16 cellular contexts compared by ENCODE assay signal in the genomic region with DNA sequence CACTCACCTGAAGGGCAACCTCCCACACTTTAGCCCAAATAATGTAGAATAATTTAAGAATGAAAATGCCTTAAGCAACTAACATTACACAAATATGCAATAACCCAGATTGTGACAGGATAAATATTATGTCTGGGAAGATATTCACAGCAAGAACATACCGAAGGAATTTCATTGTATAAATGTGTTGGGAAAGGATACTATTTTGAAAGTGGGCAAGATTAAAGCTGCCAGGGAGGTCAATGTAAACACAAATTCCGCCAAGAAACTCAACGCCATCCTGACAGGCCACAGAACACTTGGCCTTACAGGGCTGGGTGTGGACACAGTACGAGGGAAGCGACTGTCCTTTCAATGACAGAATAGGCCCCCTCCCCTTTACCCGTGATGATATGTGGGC.
DNase-seq lines count a peak whose midpoint lies in the region; ATAC-seq and TF ChIP-seq lines count a peak whose summit lies in the region.
"Had no signal": no experiment of that assay in that cellular context is flagged by ENCODE, and none has a peak within 500 bp of the region (broad histone marks: within the 10 kb centered on the region; RNA-seq: fewer than 3 reads in every experiment).

No MANE protein-coding gene starts in this region.

- no peak overlapping the region for H3K27ac ChIP-seq in CD8-positive, alpha-beta T cell (ENCODE audit: low read depth, low read length)
- no peak overlapping the region for H3K27ac ChIP-seq in endodermal cell (ENCODE audit: low read depth, low read length)
- H3K27ac ChIP-seq: adrenal gland, dorsolateral prefrontal cortex had no signal

- no peak for ATAC-seq in CD8-positive, alpha-beta T cell
- ATAC-seq in GM21619 (IDR thresholded peaks at IDR 0.05; ENCODE audit: unreplicated experiment), result no peak

- DNase-seq in CD8-positive, alpha-beta T cell, result no peak
- DNase-seq in endodermal cell, result peak; percentile 22
- DNase-seq in osteocyte (ENCODE audit: extremely low spot score, unreplicated experiment), result no peak
- no peak for DNase-seq in NCI-H82 (lab: John Stamatoyannopoulos, UW)
- no peak for DNase-seq in Ammon's horn (ENCODE audit: low spot score)
- no peak for DNase-seq in superior temporal gyrus (ENCODE audit: extremely low spot score)
- DNase-seq: activated CD4-positive, alpha-beta memory T cell treated with anti-CD3 and anti-CD28 coated beads, Interleukin-2, amount 10 ng/mL, durations not matched to agents 7 days and 5 days; adrenal gland; caudate nucleus; dorsolateral prefrontal cortex; H7; NCI-H1436 treated with DMSO at 0.1 percent for 48 hours; SHP77 treated with DMSO at 0.1 percent for 48 hours had no signal

- H3K4me1 Mint-ChIP-seq in CD8-positive, alpha-beta T cell (ENCODE audit: low read depth), result peaks cover 19% of the 10 kb centered on the region
- H3K4me1 Mint-ChIP-seq in endodermal cell (no peaks in the 10 kb centered on the region), osteocyte (ENCODE audit: unreplicated experiment) (peaks cover 54% of the 10 kb centered on the region)

- H4K20me1 ChIP-seq in Loucy (ENCODE audit: insufficient read depth, low read length, poor library complexity, severe bottlenecking), result peaks cover 97% of the 10 kb centered on the region

- peaks cover 35% of the 10 kb centered on the region for H3K36me3 ChIP-seq in CD8-positive, alpha-beta T cell (ENCODE audit: insufficient read depth, low read length)
- H3K36me3 ChIP-seq in Loucy (ENCODE audit: insufficient read depth, low read length) (peaks cover 93% of the 10 kb centered on the region), endodermal cell (ENCODE audit: control insufficient read depth, insufficient read depth, low read length) (no peaks in the 10 kb centered on the region)

- H3K4me3 ChIP-seq in CD8-positive, alpha-beta T cell (ENCODE audit: low read depth, low read length), result no peak overlapping the region
- H3K4me3 ChIP-seq in Loucy (ENCODE audit: low read length, poor library complexity, severe bottlenecking), result peak overlapping the region; percentile 50
- H3K4me3 ChIP-seq in endodermal cell (ENCODE audit: low read length), result no peak overlapping the region
- H3K4me3 ChIP-seq: adrenal gland, dorsolateral prefrontal cortex had no signal

- POLR2A ChIA-PET in CD8-positive, alpha-beta T cell (lab: Charles Lee), result no interaction called here

- no peaks in the 10 kb centered on the region for H3K9me3 Mint-ChIP-seq in CD8-positive, alpha-beta T cell
- H3K9me3 Mint-ChIP-seq in endodermal cell, result no peaks in the 10 kb centered on the region
- H3K9me3 Mint-ChIP-seq in osteocyte (ENCODE audit: unreplicated experiment), result no peaks in the 10 kb centered on the region
- H3K9me3 Mint-ChIP-seq: activated CD4-positive, alpha-beta memory T cell treated with anti-CD3 and anti-CD28 coated beads, Interleukin-2, amount 10 ng/mL, durations not matched to agents 7 days and 5 days; type B pancreatic cell had no signal

- H3K27me3 ChIP-seq in CD8-positive, alpha-beta T cell (ENCODE audit: insufficient read depth, low read length), result no peaks in the 10 kb centered on the region
- H3K27me3 ChIP-seq in Loucy (ENCODE audit: insufficient read depth, low read length, poor library complexity, severe bottlenecking), result no peaks in the 10 kb centered on the region
- no peaks in the 10 kb centered on the region for H3K27me3 ChIP-seq in endodermal cell (ENCODE audit: control insufficient read depth, insufficient read depth, low read length, poor library complexity, severe bottlenecking)
- H3K27me3 ChIP-seq: adrenal gland had no signal

- H3K36me3 Mint-ChIP-seq in CD8-positive, alpha-beta T cell, result peaks cover 76% of the 10 kb centered on the region
- H3K36me3 Mint-ChIP-seq in endodermal cell (ENCODE audit: low read depth) (no peaks in the 10 kb centered on the region), osteocyte (ENCODE audit: unreplicated experiment) (peaks cover 31% of the 10 kb centered on the region)

- 91 to 94% methylated on average over 3 to 6 of the region's 6 CpGs for WGBS in endodermal cell (ENCODE audit: insufficient coverage in 1 of 2, insufficient read length in 1 of 2), 2 experiments

- peak overlapping the region; percentile 4 for H3K27ac Mint-ChIP-seq in CD8-positive, alpha-beta T cell
- no peak overlapping the region for H3K27ac Mint-ChIP-seq in endodermal cell
- peak overlapping the region; percentile 93 for H3K27ac Mint-ChIP-seq in osteocyte (ENCODE audit: unreplicated experiment)
- H3K27ac Mint-ChIP-seq: activated CD4-positive, alpha-beta memory T cell treated with anti-CD3 and anti-CD28 coated beads, Interleukin-2, amount 10 ng/mL, durations not matched to agents 7 days and 5 days; type B pancreatic cell had no signal

- no peaks in the 10 kb centered on the region for H3K4me1 ChIP-seq in CD8-positive, alpha-beta T cell (ENCODE audit: insufficient read depth, low read length)
- H3K4me1 ChIP-seq in Loucy (ENCODE audit: insufficient read depth, low read length, poor library complexity, severe bottlenecking) (peaks cover 63% of the 10 kb centered on the region), endodermal cell (ENCODE audit: control insufficient read depth, insufficient read depth, low read length) (no peaks in the 10 kb centered on the region)
- H3K4me1 ChIP-seq: adrenal gland had no signal

- peaks cover 15% of the 10 kb centered on the region; the same call in 1 of the 2 replicates for H3F3A ChIP-seq in Loucy (ENCODE audit: low read depth)

- no peaks in the 10 kb centered on the region for H3K9me2 ChIP-seq in Loucy (replicated peaks; ENCODE audit: low read depth, low read length)

- CTCF ChIA-PET in CD8-positive, alpha-beta T cell (lab: Charles Lee), result interaction anchor here (0.7 to 5.1 kb wide), 2 partner anchors 13 to 114 kb away, joined by 5 to 19 read pairs; no protein-coding TSS in a partner anchor

- peaks cover 100% of the 10 kb centered on the region for H3K79me2 ChIP-seq in Loucy (ENCODE audit: insufficient read depth, low read length)

- no peak for TF ChIP-seq CTCF in CD8-positive, alpha-beta T cell (IDR thresholded peaks at IDR 0.05)
- TF ChIP-seq CTCF in Loucy (conservative IDR thresholded peaks at IDR 0.05; ENCODE audit: low read length) (no peak), endodermal cell (conservative IDR thresholded peaks at IDR 0.05) (no peak), osteocyte (IDR thresholded peaks at IDR 0.05) (no peak)

- intact Hi-C loops in CD8-positive, alpha-beta T cell (cut with DNase I, micrococcal nuclease), result no loop called here

- H2AFZ ChIP-seq in Loucy (ENCODE audit: low read length), result no peak overlapping the region

- H3K4me3 Mint-ChIP-seq in CD8-positive, alpha-beta T cell, result no peak overlapping the region
- H3K4me3 Mint-ChIP-seq in endodermal cell (no peak overlapping the region), osteocyte (ENCODE audit: unreplicated experiment) (peak overlapping the region; percentile 48)
- H3K4me3 Mint-ChIP-seq: activated CD4-positive, alpha-beta memory T cell treated with anti-CD3 and anti-CD28 coated beads, Interleukin-2, amount 10 ng/mL, durations not matched to agents 7 days and 5 days; type B pancreatic cell had no signal

- H3K27me3 Mint-ChIP-seq in CD8-positive, alpha-beta T cell (ENCODE audit: low read depth), result no peaks in the 10 kb centered on the region
- H3K27me3 Mint-ChIP-seq in endodermal cell (ENCODE audit: insufficient read depth), result no peaks in the 10 kb centered on the region
- H3K27me3 Mint-ChIP-seq in osteocyte (ENCODE audit: unreplicated experiment), result no peaks in the 10 kb centered on the region
- H3K27me3 Mint-ChIP-seq: activated CD4-positive, alpha-beta memory T cell treated with anti-CD3 and anti-CD28 coated beads, Interleukin-2, amount 10 ng/mL, durations not matched to agents 7 days and 5 days; type B pancreatic cell had no signal

- H3K9ac ChIP-seq in Loucy (ENCODE audit: low read depth, low read length, poor library complexity, severe bottlenecking), result no peak overlapping the region
- H3K9ac ChIP-seq in endodermal cell (ENCODE audit: extremely low read depth, low read length, poor library complexity, severe bottlenecking), result no peak overlapping the region

- no peaks in the 10 kb centered on the region for H3K9me3 ChIP-seq in CD8-positive, alpha-beta T cell (ENCODE audit: low read length)
- no peaks in the 10 kb centered on the region for H3K9me3 ChIP-seq in Loucy (ENCODE audit: insufficient read depth, low read depth, low read length)
- no peaks in the 10 kb centered on the region for H3K9me3 ChIP-seq in endodermal cell (ENCODE audit: control insufficient read depth, low read length)
- H3K9me3 ChIP-seq: adrenal gland had no signal

- peak overlapping the region; percentile 67 for H3K4me2 ChIP-seq in Loucy (ENCODE audit: low read depth, low read length, poor library complexity, severe bottlenecking)
